Comparison of ENCODE assay signal across 1 cellular context in genomic region chr1:56645663-56646330, GRCh38.
TF ChIP-seq lines count a peak whose summit lies in the region.

No MANE protein-coding gene starts in this region.

TF ChIP-seq in HEK293, 187 proteins besides CTCF, POLR2A, EP300 and RAD21 (continued from another document):
- TF ChIP-seq PATZ1 (tag by site-specific recombination; IDR thresholded peaks at IDR 0.05) (peak; percentile 2; the same call in 1 of the 2 replicates), ZNF585B (tag by site-specific recombination; IDR thresholded peaks at IDR 0.05) (no peak)
